7 cellular contexts compared by ENCODE assay signal in the genomic region with DNA sequence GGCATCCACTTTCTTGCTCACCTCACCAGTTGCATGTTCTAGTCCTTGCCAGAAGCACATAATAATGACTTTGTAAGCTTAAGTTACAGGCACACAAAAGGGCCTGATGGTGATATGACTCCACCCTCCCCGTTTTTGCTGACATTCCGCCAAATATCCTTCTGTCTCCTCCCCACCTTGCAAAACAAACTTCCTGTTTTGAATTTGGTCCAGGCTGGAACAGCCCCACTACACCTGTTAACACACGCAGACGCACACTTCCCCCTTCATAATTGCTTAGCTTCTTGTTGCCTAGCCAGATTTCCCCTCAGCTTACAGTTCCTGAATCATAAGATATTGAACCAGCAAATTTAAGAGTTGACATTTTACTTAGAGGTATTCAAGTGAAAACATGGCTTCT.
A peak's percentile ranks its signal among the peaks of the same experiment; 100 is the strongest.
DNase-seq lines count a peak whose midpoint lies in the region; ATAC-seq lines count a peak whose summit lies in the region.

A gene with protein sequence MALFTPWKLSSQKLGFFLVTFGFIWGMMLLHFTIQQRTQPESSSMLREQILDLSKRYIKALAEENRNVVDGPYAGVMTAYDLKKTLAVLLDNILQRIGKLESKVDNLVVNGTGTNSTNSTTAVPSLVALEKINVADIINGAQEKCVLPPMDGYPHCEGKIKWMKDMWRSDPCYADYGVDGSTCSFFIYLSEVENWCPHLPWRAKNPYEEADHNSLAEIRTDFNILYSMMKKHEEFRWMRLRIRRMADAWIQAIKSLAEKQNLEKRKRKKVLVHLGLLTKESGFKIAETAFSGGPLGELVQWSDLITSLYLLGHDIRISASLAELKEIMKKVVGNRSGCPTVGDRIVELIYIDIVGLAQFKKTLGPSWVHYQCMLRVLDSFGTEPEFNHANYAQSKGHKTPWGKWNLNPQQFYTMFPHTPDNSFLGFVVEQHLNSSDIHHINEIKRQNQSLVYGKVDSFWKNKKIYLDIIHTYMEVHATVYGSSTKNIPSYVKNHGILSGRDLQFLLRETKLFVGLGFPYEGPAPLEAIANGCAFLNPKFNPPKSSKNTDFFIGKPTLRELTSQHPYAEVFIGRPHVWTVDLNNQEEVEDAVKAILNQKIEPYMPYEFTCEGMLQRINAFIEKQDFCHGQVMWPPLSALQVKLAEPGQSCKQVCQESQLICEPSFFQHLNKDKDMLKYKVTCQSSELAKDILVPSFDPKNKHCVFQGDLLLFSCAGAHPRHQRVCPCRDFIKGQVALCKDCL (plus strand): TSS at position 269 of the 400 bp plus-strand sequence. CDS start 332 bp downstream, outside the sequence.

- ATAC-seq in GM18907 (IDR thresholded peaks at IDR 0.05; ENCODE audit: unreplicated experiment) (peak; percentile 2), HG03039 (IDR thresholded peaks at IDR 0.05; ENCODE audit: unreplicated experiment) (peak; percentile 13)
- peak; percentile 49 to 65 for ATAC-seq in stimulated activated naive B cell treated with anti-CD40 and anti-IgM and Interleukin-4, amounts not matched to agents 10 μg/mL and 1 μg/mL and 100 μg/mL, for 72 hours (replicated peaks)

- DNase-seq in NOMO-1 treated with dmso at 0.1 percent for 144 hours (lab: John Stamatoyannopoulos, UW; ENCODE audit: unreplicated experiment) (peak; percentile 22), germinal center (ENCODE audit: low spot score) (peak; percentile 48), GM19240 (ENCODE audit: insufficient read length, low spot score) (no peak), HuH-7.5 (ENCODE audit: low spot score) (no peak)
- no peak for DNase-seq in stimulated activated naive B cell treated with anti-CD40 and anti-IgM and Interleukin-4, amounts not matched to agents 10 μg/mL and 1 μg/mL and 100 μg/mL, for 72 hours

- no peaks in the 10 kb centered on the region for H3K27me3 Mint-ChIP-seq in stimulated activated naive B cell treated with anti-CD40 and anti-IgM and Interleukin-4, amounts not matched to agents 10 μg/mL and 1 μg/mL and 100 μg/mL, for 72 hours

- peak within 1 kb of the TSS; percentile 39 to 44 for H3K4me3 Mint-ChIP-seq in stimulated activated naive B cell treated with anti-CD40 and anti-IgM and Interleukin-4, amounts not matched to agents 10 μg/mL and 1 μg/mL and 100 μg/mL, for 72 hours

- H3K36me3 Mint-ChIP-seq in stimulated activated naive B cell treated with anti-CD40 and anti-IgM and Interleukin-4, amounts not matched to agents 10 μg/mL and 1 μg/mL and 100 μg/mL, for 72 hours = peaks cover 8 to 31% of the 10 kb centered on the region in 2 donors

- H3K4me1 Mint-ChIP-seq in stimulated activated naive B cell treated with anti-CD40 and anti-IgM and Interleukin-4, amounts not matched to agents 10 μg/mL and 1 μg/mL and 100 μg/mL, for 72 hours = peaks cover 69 to 90% of the 10 kb centered on the region in 2 donors

- peak within 1 kb of the TSS; percentile 86 for H3K27ac Mint-ChIP-seq in stimulated activated naive B cell treated with anti-CD40 and anti-IgM and Interleukin-4, amounts not matched to agents 10 μg/mL and 1 μg/mL and 100 μg/mL, for 72 hours

- no peaks in the 10 kb centered on the region for H3K9me3 Mint-ChIP-seq in stimulated activated naive B cell treated with anti-CD40 and anti-IgM and Interleukin-4, amounts not matched to agents 10 μg/mL and 1 μg/mL and 100 μg/mL, for 72 hours

Comparison
In these comparisons a context has a peak if more than half of its experiments do, and no peak if none do; other contexts are left out.
1. ATAC-seq: peak in every context shown above with its lines; median percentile 57 in stimulated activated naive B cell treated with anti-CD40 and anti-IgM and Interleukin-4, amounts not matched to agents 10 μg/mL and 1 μg/mL and 100 μg/mL, for 72 hours; 13 in HG03039; 2 in GM18907.
2. DNase-seq: peak in NOMO-1 treated with dmso at 0.1 percent for 144 hours (single experiment) and germinal center (single experiment); none in stimulated activated naive B cell treated with anti-CD40 and anti-IgM and Interleukin-4, amounts not matched to agents 10 μg/mL and 1 μg/mL and 100 μg/mL, for 72 hours (single experiment), GM19240 (single experiment) and HuH-7.5 (single experiment).